30 cellular contexts compared by ENCODE assay signal in the genomic region with DNA sequence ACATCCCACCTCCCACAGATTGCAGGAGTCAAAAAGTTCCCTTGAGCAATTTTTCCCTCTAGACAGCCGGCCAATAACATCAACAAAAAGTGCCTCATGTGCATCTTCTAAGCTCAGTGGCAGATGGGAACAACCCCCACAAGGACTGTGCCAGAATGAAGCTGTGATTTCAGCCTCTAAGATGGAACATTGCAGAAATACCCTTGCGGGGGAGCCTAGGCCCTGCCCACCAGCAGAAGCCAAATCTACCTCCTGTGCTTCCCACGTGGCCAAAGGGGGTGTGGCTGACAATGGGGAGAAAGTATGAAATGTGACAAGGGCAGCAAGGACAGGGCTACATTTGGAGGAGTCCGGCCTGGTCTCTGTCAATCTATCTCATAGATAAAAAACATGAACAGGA.
"Had no signal": no experiment of that assay in that cellular context is flagged by ENCODE, and none has a peak within 500 bp of the region (broad histone marks: within the 10 kb centered on the region; RNA-seq: fewer than 3 reads in every experiment).

No MANE protein-coding gene starts in this region.

- H3K4me1 Mint-ChIP-seq: activated CD4-positive, alpha-beta T cell treated with anti-CD3 and anti-CD28 coated beads, Interleukin-2, amount 10 ng/mL, durations not matched to agents 7 days and 5 days; activated CD8-positive, alpha-beta memory T cell treated with anti-CD3 and anti-CD28 coated beads, Interleukin-2, amount 10 ng/mL, durations not matched to agents 7 days and 5 days; nephron; stimulated activated memory B cell treated with anti-CD40 and anti-IgM and Interleukin-4, amounts not matched to agents 10 μg/mL and 1 μg/mL and 100 μg/mL, for 72 hours; stimulated activated naive CD8-positive, alpha-beta T cell treated with anti-CD3 and anti-CD28 coated beads, Interleukin-15, amount 100 ng/mL, for 72 hours; T-helper 17 cell had no signal

- ATAC-seq: activated CD8-positive, alpha-beta memory T cell treated with anti-CD3 and anti-CD28 coated beads, Interleukin-2, amount 10 ng/mL, durations not matched to agents 7 days and 5 days; effector memory CD8-positive, alpha-beta T cell; gastroesophageal sphincter; left ventricle myocardium superior; pancreas; psoas muscle; stimulated activated memory B cell treated with anti-CD40 and anti-IgM and Interleukin-4, amounts not matched to agents 10 μg/mL and 1 μg/mL and 100 μg/mL, for 72 hours; stimulated activated naive CD8-positive, alpha-beta T cell treated with anti-CD3 and anti-CD28 coated beads, Interleukin-15, amount 100 ng/mL, for 72 hours; T-helper 17 cell; upper lobe of right lung had no signal

- H3K9me3 Mint-ChIP-seq: activated CD4-positive, alpha-beta memory T cell treated with anti-CD3 and anti-CD28 coated beads, Interleukin-2, amount 10 ng/mL, durations not matched to agents 7 days and 5 days; activated CD4-positive, alpha-beta T cell treated with anti-CD3 and anti-CD28 coated beads, Interleukin-2, amount 10 ng/mL, durations not matched to agents 7 days and 5 days; activated T-helper 2 cell treated with anti-CD3 and anti-CD28 coated beads, Interferon-gamma antibody, Interleukin-2, Interleukin-4, amounts not matched to agents 10 μg/mL and 5 μg/mL and 100 μg/mL, durations not matched to agents 14 hours and 24 hours and 36 hours; brain; effector memory CD8-positive, alpha-beta T cell; nephron; stimulated activated memory B cell treated with anti-CD40 and anti-IgM and Interleukin-4, amounts not matched to agents 10 μg/mL and 1 μg/mL and 100 μg/mL, for 72 hours; stimulated activated naive CD8-positive, alpha-beta T cell treated with anti-CD3 and anti-CD28 coated beads, Interleukin-15, amount 100 ng/mL, for 72 hours had no signal

- H3K27me3 Mint-ChIP-seq: activated CD4-positive, alpha-beta memory T cell treated with anti-CD3 and anti-CD28 coated beads, Interleukin-2, amount 10 ng/mL, durations not matched to agents 7 days and 5 days; activated CD4-positive, alpha-beta T cell treated with anti-CD3 and anti-CD28 coated beads, Interleukin-2, amount 10 ng/mL, durations not matched to agents 7 days and 5 days; activated CD8-positive, alpha-beta memory T cell treated with anti-CD3 and anti-CD28 coated beads, Interleukin-2, amount 10 ng/mL, durations not matched to agents 7 days and 5 days; activated naive CD8-positive, alpha-beta T cell; brain; stimulated activated memory B cell treated with anti-CD40 and anti-IgM and Interleukin-4, amounts not matched to agents 10 μg/mL and 1 μg/mL and 100 μg/mL, for 72 hours; stimulated activated naive CD8-positive, alpha-beta T cell treated with anti-CD3 and anti-CD28 coated beads, Interleukin-15, amount 100 ng/mL, for 72 hours; T-helper 17 cell had no signal

- H3K27ac ChIP-seq: ascending aorta, cardiac muscle cell, coronary artery, gastroesophageal sphincter, pancreas, psoas muscle, sigmoid colon, tibial artery, upper lobe of right lung had no signal

- H3K36me3 Mint-ChIP-seq: activated CD8-positive, alpha-beta memory T cell treated with anti-CD3 and anti-CD28 coated beads, Interleukin-2, amount 10 ng/mL, durations not matched to agents 7 days and 5 days; activated naive CD8-positive, alpha-beta T cell; brain; stimulated activated memory B cell treated with anti-CD40 and anti-IgM and Interleukin-4, amounts not matched to agents 10 μg/mL and 1 μg/mL and 100 μg/mL, for 72 hours had no signal

- H3K9me3 ChIP-seq: ascending aorta, gastroesophageal sphincter, pancreas, psoas muscle, sigmoid colon, tibial artery, upper lobe of right lung had no signal

- H3K27me3 ChIP-seq: ascending aorta, cardiac muscle cell, gastroesophageal sphincter, pancreas, sigmoid colon, tibial artery, upper lobe of right lung had no signal

- H3K4me3 Mint-ChIP-seq: activated CD4-positive, alpha-beta memory T cell treated with anti-CD3 and anti-CD28 coated beads, Interleukin-2, amount 10 ng/mL, durations not matched to agents 7 days and 5 days; activated CD4-positive, alpha-beta T cell treated with anti-CD3 and anti-CD28 coated beads, Interleukin-2, amount 10 ng/mL, durations not matched to agents 7 days and 5 days; activated CD8-positive, alpha-beta memory T cell treated with anti-CD3 and anti-CD28 coated beads, Interleukin-2, amount 10 ng/mL, durations not matched to agents 7 days and 5 days; activated naive CD8-positive, alpha-beta T cell; brain; effector memory CD8-positive, alpha-beta T cell; nephron; stimulated activated memory B cell treated with anti-CD40 and anti-IgM and Interleukin-4, amounts not matched to agents 10 μg/mL and 1 μg/mL and 100 μg/mL, for 72 hours; stimulated activated naive CD8-positive, alpha-beta T cell treated with anti-CD3 and anti-CD28 coated beads, Interleukin-15, amount 100 ng/mL, for 72 hours; T-helper 17 cell had no signal

- DNase-seq: activated CD4-positive, alpha-beta memory T cell treated with anti-CD3 and anti-CD28 coated beads, Interleukin-2, amount 10 ng/mL, durations not matched to agents 7 days and 5 days; activated CD4-positive, alpha-beta T cell treated with anti-CD3 and anti-CD28 coated beads, Interleukin-2, amount 10 ng/mL, durations not matched to agents 7 days and 5 days; activated CD4-positive, CD25-positive, alpha-beta regulatory T cell treated with anti-CD3 and anti-CD28 coated beads, Interleukin-2, amount 50 U/mL, for 72 hours; activated CD8-positive, alpha-beta memory T cell treated with anti-CD3 and anti-CD28 coated beads, Interleukin-2, amount 10 ng/mL, durations not matched to agents 7 days and 5 days; activated naive CD4-positive, alpha-beta T cell; activated T-cell treated with anti-CD3 and anti-CD28 coated beads, Interleukin-2, amount 50 U/mL, for 48 hours; effector memory CD8-positive, alpha-beta T cell; hippocampal formation; left cardiac atrium; left ventricle myocardium superior; pancreas; psoas muscle; sigmoid colon; small intestine; stimulated activated CD4-positive, alpha-beta T cell treated with anti-CD3 and anti-CD28 coated beads, Interleukin-4, amount 100 ng/mL, for 4 hours; stimulated activated CD8-positive, alpha-beta memory T cell treated with anti-CD3 and anti-CD28 coated beads, Interleukin-4, amount 100 ng/mL, for 48 hours; stimulated activated naive CD8-positive, alpha-beta T cell treated with anti-CD3 and anti-CD28 coated beads, Interleukin-15, amount 100 ng/mL, for 72 hours; substantia nigra; T-helper 17 cell; tibial artery; upper lobe of right lung had no signal

- H3K27ac Mint-ChIP-seq: activated CD4-positive, alpha-beta memory T cell treated with anti-CD3 and anti-CD28 coated beads, Interleukin-2, amount 10 ng/mL, durations not matched to agents 7 days and 5 days; activated CD4-positive, alpha-beta T cell treated with anti-CD3 and anti-CD28 coated beads, Interleukin-2, amount 10 ng/mL, durations not matched to agents 7 days and 5 days; activated CD8-positive, alpha-beta memory T cell treated with anti-CD3 and anti-CD28 coated beads, Interleukin-2, amount 10 ng/mL, durations not matched to agents 7 days and 5 days; activated naive CD8-positive, alpha-beta T cell; activated T-helper 2 cell treated with anti-CD3 and anti-CD28 coated beads, Interferon-gamma antibody, Interleukin-2, Interleukin-4, amounts not matched to agents 10 μg/mL and 5 μg/mL and 100 μg/mL, durations not matched to agents 14 hours and 24 hours and 36 hours; brain; effector memory CD8-positive, alpha-beta T cell; stimulated activated memory B cell treated with anti-CD40 and anti-IgM and Interleukin-4, amounts not matched to agents 10 μg/mL and 1 μg/mL and 100 μg/mL, for 72 hours; stimulated activated naive CD8-positive, alpha-beta T cell treated with anti-CD3 and anti-CD28 coated beads, Interleukin-15, amount 100 ng/mL, for 72 hours; T-helper 17 cell had no signal
